In the genomic region with DNA sequence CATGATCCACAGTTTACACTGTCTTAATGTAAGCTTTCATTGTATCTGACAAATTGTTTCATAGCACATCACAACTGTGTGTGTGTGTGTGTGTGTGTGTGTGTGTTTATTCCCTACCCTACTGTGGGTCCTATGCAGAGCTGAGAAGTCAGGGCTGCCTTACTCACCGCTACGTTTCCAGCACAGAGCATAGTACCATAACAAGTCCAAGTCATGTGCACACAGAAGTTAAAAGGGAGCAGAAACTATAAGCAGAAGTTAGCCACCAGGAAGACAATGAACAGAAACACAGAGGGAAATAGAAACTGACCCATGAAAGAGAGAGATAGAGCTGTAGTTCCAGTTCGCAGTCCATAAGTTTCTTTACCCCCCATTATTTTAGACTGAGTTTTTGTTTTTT, we compare ENCODE assay signal across 11 cellular contexts. TPM values are rescaled to one million over a fixed set of nuclear protein-coding genes. Genes with fewer than 3 reads are reported as not detected.
DNase-seq lines count a peak whose midpoint lies in the region; ATAC-seq and TF ChIP-seq lines count a peak whose summit lies in the region.
"Had no signal": no experiment of that assay in that cellular context is flagged by ENCODE, and none has a peak within 500 bp of the region (broad histone marks: within the 10 kb centered on the region; RNA-seq: fewer than 3 reads in every experiment).

No MANE protein-coding gene starts in this region.

- peak; percentile 47 for ATAC-seq in GM19324 (IDR thresholded peaks at IDR 0.05; ENCODE audit: low FRiP score, unreplicated experiment)
- ATAC-seq in HG03342 (IDR thresholded peaks at IDR 0.05; ENCODE audit: unreplicated experiment): peak; percentile 32
- no peak for ATAC-seq in activated CD8-positive, alpha-beta T cell treated with anti-CD3 and anti-CD28 coated beads for 36 hours

- peak overlapping the region; percentile 1 to 87 (median 54); a peak in 15 of 22 replicates for H3K4me2 ChIP-seq in BLaER1 treated with 17β-estradiol and CSF1 and Interleukin-3, amounts not matched to agents 10 nM and 100 nM

- H3K27ac ChIP-seq in BLaER1 treated with 17β-estradiol and CSF1 and Interleukin-3, amounts not matched to agents 10 nM and 100 nM: peak overlapping the region in 7 of 11 experiments; percentile 19 to 83 (median 42); a peak in 11 of 22 replicates
- peak overlapping the region in 1 of 4 donors; percentile 8 for H3K27ac ChIP-seq in transverse colon
- H3K27ac ChIP-seq in dorsolateral prefrontal cortex: no peak overlapping the region
- H3K27ac ChIP-seq in SJCRH30: no peak overlapping the region

- TF ChIP-seq EP300 in transverse colon (IDR thresholded peaks at IDR 0.05; ENCODE audit: low read depth): no peak

- H4K20me1 ChIP-seq in BLaER1 treated with 17β-estradiol and CSF1 and Interleukin-3, amounts not matched to agents 10 nM and 100 nM: no peaks in the 10 kb centered on the region

- WGBS in transverse colon (ENCODE audit: low coverage in 1 of 2), 2 donors: 74 to 82% methylated on average over 3 of the region's 3 CpGs

- no peaks in the 10 kb centered on the region for H3K36me3 ChIP-seq in BLaER1 treated with 17β-estradiol and CSF1 and Interleukin-3, amounts not matched to agents 10 nM and 100 nM
- H3K36me3 ChIP-seq in transverse colon: no peaks in the 10 kb centered on the region
- no peaks in the 10 kb centered on the region for H3K36me3 ChIP-seq in SJCRH30

- in situ Hi-C loops in transverse colon (cut with MboI; ENCODE audit: low pct_ligation_motif_present in 1 of 4, low pct_unique_long_range_greater_than_20kb in 1 of 4, low sequenced_read_pairs in 3 of 4): no loop called here

- TF ChIP-seq CTCF in activated CD8-positive, alpha-beta T cell treated with anti-CD3 and anti-CD28 coated beads for 36 hours (IDR thresholded peaks at IDR 0.05): no peak
- TF ChIP-seq CTCF in transverse colon (IDR thresholded peaks at IDR 0.05) (no peak), dorsolateral prefrontal cortex (IDR thresholded peaks at IDR 0.05 in 54 of 56, conservative IDR thresholded peaks at IDR 0.05 in 2 of 56; ENCODE audit: low read depth in 1 of 56, partially characterized antibody in 56 of 56) (no peak)

- no peaks in the 10 kb centered on the region for H3K9me3 Mint-ChIP-seq in activated CD8-positive, alpha-beta T cell treated with anti-CD3 and anti-CD28 coated beads for 36 hours
- H3K9me3 Mint-ChIP-seq: brain had no signal

- H3K9me3 ChIP-seq in BLaER1 treated with 17β-estradiol and CSF1 and Interleukin-3, amounts not matched to agents 10 nM and 100 nM (replicated peaks in 1 of 11): peaks cover 0 to 6% (median 0%) of the 10 kb centered on the region in 11 experiments; a peak in 3 of 22 replicates
- H3K9me3 ChIP-seq in transverse colon: no peaks in the 10 kb centered on the region
- H3K9me3 ChIP-seq in SJCRH30 (replicated peaks): no peaks in the 10 kb centered on the region

- intact Hi-C loops in activated CD8-positive, alpha-beta T cell treated with anti-CD3 and anti-CD28 coated beads for 36 hours (cut with micrococcal nuclease): no loop called here
- intact Hi-C loops in transverse colon (cut with DNase I; ENCODE audit: low total_unique reads): no loop called here
- intact Hi-C loops in dorsolateral prefrontal cortex (cut with DNase I): no loop called here

- no peaks in the 10 kb centered on the region for H3K36me3 Mint-ChIP-seq in activated CD8-positive, alpha-beta T cell treated with anti-CD3 and anti-CD28 coated beads for 36 hours (ENCODE audit: low read depth)
- H3K36me3 Mint-ChIP-seq: brain had no signal

- DNase-seq in activated CD8-positive, alpha-beta T cell treated with anti-CD3 and anti-CD28 coated beads for 36 hours: no peak
- no peak for DNase-seq in transverse colon
- DNase-seq in dorsolateral prefrontal cortex: no peak
- DNase-seq in OCI-M2 (lab: John Stamatoyannopoulos, UW; ENCODE audit: unreplicated experiment): no peak
- DNase-seq in SJCRH30: no peak
- DNase-seq: islet precursor cell, NCI-H2107 had no signal

- no peak overlapping the region for H3K4me3 Mint-ChIP-seq in activated CD8-positive, alpha-beta T cell treated with anti-CD3 and anti-CD28 coated beads for 36 hours
- H3K4me3 Mint-ChIP-seq: brain had no signal

- CTCF ChIA-PET in activated CD8-positive, alpha-beta T cell treated with anti-CD3 and anti-CD28 coated beads for 36 hours (lab: Charles Lee): interaction anchor here (1.2 to 4.4 kb wide), 4 partner anchors 11 to 402 kb away, joined by 4 to 28 read pairs (median 6); partner anchors contain the start of gene DTWD2

- peaks cover 31% of the 10 kb centered on the region for H3K4me1 Mint-ChIP-seq in activated CD8-positive, alpha-beta T cell treated with anti-CD3 and anti-CD28 coated beads for 36 hours (ENCODE audit: low read depth)
- H3K4me1 Mint-ChIP-seq: brain had no signal

- H3K27me3 ChIP-seq in BLaER1 treated with 17β-estradiol and CSF1 and Interleukin-3, amounts not matched to agents 10 nM and 100 nM: no peaks in the 10 kb centered on the region
- H3K27me3 ChIP-seq in transverse colon (no peaks in the 10 kb centered on the region), dorsolateral prefrontal cortex (no peaks in the 10 kb centered on the region), SJCRH30 (no peaks in the 10 kb centered on the region)

- H3K27me3 Mint-ChIP-seq in activated CD8-positive, alpha-beta T cell treated with anti-CD3 and anti-CD28 coated beads for 36 hours: no peaks in the 10 kb centered on the region
- H3K27me3 Mint-ChIP-seq: brain had no signal

- TF ChIP-seq POLR2A in transverse colon (IDR thresholded peaks at IDR 0.05): no peak

- POLR2A ChIA-PET in activated CD8-positive, alpha-beta T cell treated with anti-CD3 and anti-CD28 coated beads for 36 hours (lab: Charles Lee): interaction anchor here (1.4 kb wide), 1 partner anchor 44 kb away, joined by 6 read pairs; the partner anchor contains the start of gene DTWD2

- peak overlapping the region; percentile 2 for H3K27ac Mint-ChIP-seq in activated CD8-positive, alpha-beta T cell treated with anti-CD3 and anti-CD28 coated beads for 36 hours
- H3K27ac Mint-ChIP-seq: brain had no signal

- H3K4me1 ChIP-seq in BLaER1 treated with 17β-estradiol and CSF1 and Interleukin-3, amounts not matched to agents 10 nM and 100 nM: peaks cover 21 to 46% (median 33%) of the 10 kb centered on the region in 10 experiments
- H3K4me1 ChIP-seq in transverse colon (no peaks in the 10 kb centered on the region), SJCRH30 (no peaks in the 10 kb centered on the region)

- H3K9ac ChIP-seq in BLaER1 treated with 17β-estradiol and CSF1 and Interleukin-3, amounts not matched to agents 10 nM and 100 nM: peak overlapping the region in 3 of 11 experiments; percentile 39 to 59 (median 55); a peak in 5 of 22 replicates

- H3K4me3 ChIP-seq in BLaER1 treated with 17β-estradiol and CSF1 and Interleukin-3, amounts not matched to agents 10 nM and 100 nM: no peak overlapping the region
- no peak overlapping the region for H3K4me3 ChIP-seq in transverse colon
- no peak overlapping the region for H3K4me3 ChIP-seq in dorsolateral prefrontal cortex
- no peak overlapping the region for H3K4me3 ChIP-seq in SJCRH30

RNA-seq across cellular contexts. Expression of gene DMXL1, which starts 38.2 kb away (rescaled TPM):
- total RNA-seq in activated CD8-positive, alpha-beta T cell treated with anti-CD3 and anti-CD28 coated beads for 36 hours: 10 to 100 TPM; 20.8 to 23.3 TPM
- 10 to 100 TPM; 44.6 to 84.8 (median 58.2) TPM for total RNA-seq in transverse colon
- 100 to 1,000 TPM in 9 of 120 experiments, 10 to 100 TPM in 111; 59.0 to 112 (median 84.6) TPM for total RNA-seq in dorsolateral prefrontal cortex
- 25.1 and 25.2 TPM in 2 replicates for total RNA-seq in SJCRH30 (2014; rRNA removed; shearing (Covaris generic))

RNA-seq across cellular contexts. Expression of gene DTWD2, which starts 44.3 kb away (rescaled TPM):
- total RNA-seq in activated CD8-positive, alpha-beta T cell treated with anti-CD3 and anti-CD28 coated beads for 36 hours: 1 to 10 TPM; 5.4 to 6.7 TPM
- total RNA-seq in transverse colon (10 to 100 TPM; 13.1 to 34.0 (median 23.0) TPM), dorsolateral prefrontal cortex (10 to 100 TPM in 43 of 120 experiments, 1 to 10 TPM in 77; 5.6 to 15.5 (median 9.1) TPM)
- 0.85 and 1.0 TPM in 2 replicates for total RNA-seq in SJCRH30 (2014; rRNA removed; shearing (Covaris generic))

Comparison
In these comparisons a context has a peak if more than half of its experiments do, and no peak if none do; other contexts are left out.
1. H3K27ac ChIP-seq: peak in BLaER1 treated with 17β-estradiol and CSF1 and Interleukin-3, amounts not matched to agents 10 nM and 100 nM (7 of 11); none in dorsolateral prefrontal cortex (0 of 59) and SJCRH30 (single experiment).